ENCODE assay signal across 8 cellular contexts in genomic region chr17:4555863-4556646, GRCh38. TPM values are rescaled to one million over a fixed set of nuclear protein-coding genes. Genes with fewer than 3 reads are reported as not detected.
DNase-seq lines count a peak whose midpoint lies in the region; ATAC-seq and TF ChIP-seq lines count a peak whose summit lies in the region.

No MANE protein-coding gene starts in this region.

- intact Hi-C loops in IMR-90 (cut with micrococcal nuclease), result loop anchor here (5.0 kb wide), 1 partner anchor 134 kb away; no protein-coding TSS in a partner anchor

- WGBS in IMR-90 (ENCODE audit: extremely low coverage in 2 of 2, insufficient read length in 1 of 2), 2 experiments, result 57 to 100% methylated on average over 1 to 3 of the region's 15 CpGs

- peak overlapping the region; percentile 64 for H4K91ac ChIP-seq in IMR-90 (ENCODE audit: insufficient read depth, low read depth, low read length)

- H3K4me3 ChIP-seq in AG04449 (ENCODE audit: low read depth, low read length) (peak overlapping the region; percentile 99), IMR-90 (ENCODE audit: insufficient read depth, low read depth, low read length) (peak overlapping the region; percentile 61), muscle layer of duodenum (ENCODE audit: low read depth in 1 of 2, low read length in 2 of 2) (peak overlapping the region; percentile 87 to 97)

- 0 out of 2 replicates have a peak, but pooled peaks cover 2% of the 10 kb centered on the region for H3K9me1 ChIP-seq in IMR-90 (ENCODE audit: insufficient read depth, low read length)

- BruUV-seq in IMR-90 (replicated peaks; lab: Mats Ljungman, UMichigan), result no TSS peak

- no peak for ATAC-seq in IMR-90 (ENCODE audit: low read depth)
- ATAC-seq in HG02642 (IDR thresholded peaks at IDR 0.05; ENCODE audit: poor library complexity, unreplicated experiment), result no peak

- TF ChIP-seq POLR2A in IMR-90 (IDR thresholded peaks at IDR 0.05; ENCODE audit: low read depth, low read length), result no peak

- H3K4ac ChIP-seq in IMR-90 (ENCODE audit: low read depth, low read length), result peak overlapping the region; percentile 84

- H3K4me2 ChIP-seq in IMR-90 (ENCODE audit: low read depth, low read length), result peak overlapping the region; percentile 74

- H3K18ac ChIP-seq in IMR-90 (ENCODE audit: low read depth, low read length), result no peak overlapping the region; the same call in 1 of the 2 replicates

- peak overlapping the region; percentile 92 for H3K14ac ChIP-seq in IMR-90 (replicated peaks; ENCODE audit: low read depth, low read length)

- POLR2A ChIA-PET in AG04449 (lab: Yijun Ruan, JAX) (interaction anchor here (0.9 to 1.5 kb wide), 2 partner anchors 10 to 19 kb away, joined by 3 to 4 read pairs; no protein-coding TSS in a partner anchor), IMR-90 (lab: Charles Lee; ENCODE audit: unreplicated experiment) (no interaction called here)

- TF ChIP-seq RAD21 in IMR-90 (IDR thresholded peaks at IDR 0.05; ENCODE audit: low read length), result no peak

- peak overlapping the region; percentile 82 to 96 for H4K8ac ChIP-seq in IMR-90 (ENCODE audit: low read depth in 2 of 2, low read length in 2 of 2)

- no peak overlapping the region for H2BK20ac ChIP-seq in IMR-90 (ENCODE audit: low read depth, low read length)

- peaks cover 9 to 33% of the 10 kb centered on the region in 2 experiments for H3K79me1 ChIP-seq in IMR-90 (ENCODE audit: low read depth in 1 of 2, low read length in 2 of 2)

- TF ChIP-seq CTCF in AG04449 (IDR thresholded peaks at IDR 0.05; ENCODE audit: insufficient read depth, low read length, missing control alignments) (no peak), IMR-90 (conservative IDR thresholded peaks at IDR 0.05; ENCODE audit: low read depth, low read length) (no peak)

- H3K27me3 ChIP-seq in IMR-90 (ENCODE audit: control insufficient read depth, insufficient read depth, low read length) (no peaks in the 10 kb centered on the region; the same call in 1 of the 2 replicates), muscle layer of duodenum (ENCODE audit: low read depth, low read length) (no peaks in the 10 kb centered on the region)

- H3K4me1 ChIP-seq in IMR-90 (ENCODE audit: control insufficient read depth, insufficient read depth, low read length) (peaks cover 8% of the 10 kb centered on the region), muscle layer of duodenum (ENCODE audit: control insufficient read depth in 1 of 2, insufficient read depth in 2 of 2, low read length in 2 of 2) (peaks cover 14 to 22% of the 10 kb centered on the region in 2 donors)

- in situ Hi-C loops in IMR-90 (cut with MboI; ENCODE audit: low sequenced_read_pairs), result loop anchor here (10.0 kb wide), 1 partner anchor 61 kb away; the partner anchor contains the start of gene SPNS2

- no peak for DNase-seq in AG04449 (ENCODE audit: low read depth, low spot score)
- DNase-seq in IMR-90, result no peak
- DNase-seq in caudate nucleus (lab: John Stamatoyannopoulos, UW), result peak in 1 of 61 donors; percentile 29
- DNase-seq in Kasumi-1 (lab: John Stamatoyannopoulos, UW), result no peak
- no peak for DNase-seq in HK-2 (ENCODE audit: unreplicated experiment)
- DNase-seq in stimulated activated CD4-positive, alpha-beta T cell treated with anti-CD3 and anti-CD28 coated beads, Interleukin-4, amount 100 ng/mL, for 4 hours, result no peak

- H2AFZ ChIP-seq in IMR-90 (replicated peaks; ENCODE audit: low read length, poor library complexity), result peak overlapping the region; percentile 97

- peak overlapping the region; percentile 74 for H2BK5ac ChIP-seq in IMR-90 (ENCODE audit: low read depth, low read length, poor library complexity, severe bottlenecking)

- dilution Hi-C loops in IMR-90 (cut with HindIII; ENCODE audit: low sequenced_read_pairs, unreplicated experiment), result no loop called here

- H4K5ac ChIP-seq in IMR-90 (ENCODE audit: low read depth, low read length), result peak overlapping the region; percentile 88

- no peak overlapping the region for H2BK15ac ChIP-seq in IMR-90 (ENCODE audit: low read depth, low read length)

- H3K27ac ChIP-seq in IMR-90 (ENCODE audit: insufficient read depth, low read length) (peak overlapping the region; percentile 7; the same call in 1 of the 2 replicates), caudate nucleus (ENCODE audit: low read depth, low read length) (peak overlapping the region; percentile 85), muscle layer of duodenum (ENCODE audit: low read length) (peak overlapping the region; percentile 88)

- H4K20me1 ChIP-seq in IMR-90 (ENCODE audit: insufficient read depth, low read length), result no peaks in the 10 kb centered on the region

- H3K9me3 ChIP-seq in IMR-90 (ENCODE audit: control insufficient read depth, insufficient read depth, low read length) (no peaks in the 10 kb centered on the region), muscle layer of duodenum (ENCODE audit: control insufficient read depth in 1 of 2, low read length in 2 of 2) (no peaks in the 10 kb centered on the region)

- peak overlapping the region; percentile 72 for H2AK5ac ChIP-seq in IMR-90 (ENCODE audit: low read depth, low read length)

- H2BK120ac ChIP-seq in IMR-90 (ENCODE audit: low read depth, low read length), result no peak overlapping the region

- no peak overlapping the region for H3K56ac ChIP-seq in IMR-90 (ENCODE audit: extremely low read depth, insufficient read depth, low read length)

- peak overlapping the region; percentile 69 for H2AK9ac ChIP-seq in IMR-90 (replicated peaks; ENCODE audit: low read depth, low read length, poor library complexity)

- peak overlapping the region; percentile 43 for H3K23ac ChIP-seq in IMR-90 (ENCODE audit: low read depth, low read length)

- H3K9ac ChIP-seq in IMR-90 (ENCODE audit: low read depth, low read length), result peak overlapping the region; percentile 75

- peaks cover 14% of the 10 kb centered on the region for H3K36me3 ChIP-seq in IMR-90 (ENCODE audit: control insufficient read depth, insufficient read depth, low read length)
- peaks cover 20 to 25% of the 10 kb centered on the region in 2 donors for H3K36me3 ChIP-seq in muscle layer of duodenum (ENCODE audit: control insufficient read depth in 1 of 2, insufficient read depth in 2 of 2, low read length in 2 of 2)

- CTCF ChIA-PET in AG04449 (lab: Yijun Ruan, JAX), result interaction anchor here (1.1 to 13.2 kb wide), 3 partner anchors 10 to 135 kb away, joined by 3 to 137 read pairs (median 5); no protein-coding TSS in a partner anchor
- CTCF ChIA-PET in IMR-90 (lab: Yijun Ruan, JAX), result no interaction called here

TF ChIP-seq in IMR-90, 13 proteins besides CTCF, POLR2A, EP300 and RAD21:
- no peak for TF ChIP-seq BHLHE40 (IDR thresholded peaks at IDR 0.05; ENCODE audit: low read depth, low read length)
- no peak for TF ChIP-seq NFE2L2 (IDR thresholded peaks at IDR 0.05; ENCODE audit: low read depth, low read length)
- no peak for TF ChIP-seq CHD1 (IDR thresholded peaks at IDR 0.05; ENCODE audit: low read depth, low read length)
- no peak for TF ChIP-seq CEBPB (IDR thresholded peaks at IDR 0.05; ENCODE audit: low read depth, low read length)
- TF ChIP-seq RCOR1 (IDR thresholded peaks at IDR 0.05; ENCODE audit: insufficient replicate concordance, low read length), result no peak
- no peak for TF ChIP-seq USF2 (IDR thresholded peaks at IDR 0.05; ENCODE audit: low read depth, low read length)
- no peak for TF ChIP-seq ELK1 (IDR thresholded peaks at IDR 0.05; ENCODE audit: borderline replicate concordance, low read depth, low read length)
- no peak for TF ChIP-seq FOS (IDR thresholded peaks at IDR 0.05; ENCODE audit: low read depth, low read length)
- no peak for TF ChIP-seq MAFK (IDR thresholded peaks at IDR 0.05; ENCODE audit: low read depth, low read length)
- no peak for TF ChIP-seq MXI1 (IDR thresholded peaks at IDR 0.05; ENCODE audit: borderline replicate concordance, low read depth, low read length)
- no peak for TF ChIP-seq RFX5 (IDR thresholded peaks at IDR 0.05; ENCODE audit: low read depth, low read length)
- no peak for TF ChIP-seq SMC3 (IDR thresholded peaks at IDR 0.05; ENCODE audit: low read depth, low read length)
- no peak for TF ChIP-seq MAZ (IDR thresholded peaks at IDR 0.05; ENCODE audit: borderline replicate concordance, low read depth, low read length)

RNA-seq across cellular contexts. Expression of gene MYBBP1A, which starts 0.9 kb away (rescaled TPM):
- 22.6 and 24.7 TPM in 2 replicates for total RNA-seq in IMR-90 (2012; rRNA removed)
- polyA plus RNA-seq in IMR-90 (2012; rRNA removed), result 45.9 and 53.0 TPM in 2 replicates
- 29.4 and 33.3 TPM in 2 replicates for polyA plus RNA-seq in IMR-90 (2012; cell fraction: cytosol; rRNA removed)
- polyA plus RNA-seq in IMR-90 (2012; cell fraction: nucleus; rRNA removed; ENCODE audit: low replicate concordance), result 117 and 239 TPM in 2 replicates

RNA-seq across cellular contexts. Expression of gene GGT6, which starts 4.3 kb away (rescaled TPM):
- not detected in 2 replicates for total RNA-seq in IMR-90 (2012; rRNA removed)
- polyA plus RNA-seq in IMR-90 (2012; rRNA removed), result not detected in 2 replicates
- polyA plus RNA-seq in IMR-90 (2012; cell fraction: cytosol; rRNA removed), result not detected in 2 replicates
- not detected in 2 replicates for polyA plus RNA-seq in IMR-90 (2012; cell fraction: nucleus; rRNA removed; ENCODE audit: low replicate concordance)

RNA-seq across cellular contexts. Expression of gene SMTNL2, which starts 28.3 kb away (rescaled TPM):
- total RNA-seq in IMR-90 (2012; rRNA removed), result not detected in 2 replicates
- not detected in 2 replicates for polyA plus RNA-seq in IMR-90 (2012; rRNA removed)
- polyA plus RNA-seq in IMR-90 (2012; cell fraction: cytosol; rRNA removed), result not detected in 2 replicates
- polyA plus RNA-seq in IMR-90 (2012; cell fraction: nucleus; rRNA removed; ENCODE audit: low replicate concordance), result 0.03 TPM in 1 of 2 replicates, not detected in the other

RNA-seq across cellular contexts. Expression of gene SPNS2, which starts 57.4 kb away (rescaled TPM):
- under 0.01 TPM in 1 of 2 replicates, not detected in the other for total RNA-seq in IMR-90 (2012; rRNA removed)
- not detected in 2 replicates for polyA plus RNA-seq in IMR-90 (2012; rRNA removed)
- 0.03 TPM in 1 of 2 replicates, not detected in the other for polyA plus RNA-seq in IMR-90 (2012; cell fraction: cytosol; rRNA removed)
- 0.21 TPM in 1 of 2 replicates, not detected in the other for polyA plus RNA-seq in IMR-90 (2012; cell fraction: nucleus; rRNA removed; ENCODE audit: low replicate concordance)

Comparison
In these comparisons a context has a peak if more than half of its experiments do, and no peak if none do; other contexts are left out.
1. H3K27ac ChIP-seq: peak in every context shown above with its lines; median percentile 88 in muscle layer of duodenum; 85 in caudate nucleus; 7 in IMR-90.